ENCODE assay signal across 12 cellular contexts in genomic region chr5:56056875-56057274, GRCh38.
DNase-seq lines count a peak whose midpoint lies in the region; ATAC-seq and TF ChIP-seq lines count a peak whose summit lies in the region.
"Had no signal": no experiment of that assay in that cellular context is flagged by ENCODE, and none has a peak within 500 bp of the region (broad histone marks: within the 10 kb centered on the region; RNA-seq: fewer than 3 reads in every experiment).

No MANE protein-coding gene starts in this region.

- no peak overlapping the region for H2AFZ ChIP-seq in IMR-90 (replicated peaks; ENCODE audit: low read length, poor library complexity)

- BruUV-seq in Caco-2 (replicated peaks; lab: Mats Ljungman, UMichigan) = no TSS peak
- BruUV-seq in IMR-90 (replicated peaks; lab: Mats Ljungman, UMichigan) = no TSS peak

- no peak overlapping the region for H3K56ac ChIP-seq in IMR-90 (ENCODE audit: extremely low read depth, insufficient read depth, low read length)

- H3K36me3 ChIP-seq in Caco-2 (ENCODE audit: control insufficient read depth, insufficient read depth, low read length) = no peaks in the 10 kb centered on the region; the same call in 1 of the 2 replicates
- no peaks in the 10 kb centered on the region for H3K36me3 ChIP-seq in IMR-90 (ENCODE audit: control insufficient read depth, insufficient read depth, low read length)

- no peak overlapping the region for H2BK5ac ChIP-seq in IMR-90 (ENCODE audit: low read depth, low read length, poor library complexity, severe bottlenecking)

- H3K9me3 Mint-ChIP-seq in Caco-2 (ENCODE audit: unreplicated experiment) = peaks cover 10% of the 10 kb centered on the region

- no peak for TF ChIP-seq RAD21 in IMR-90 (IDR thresholded peaks at IDR 0.05; ENCODE audit: low read length)

- H3K27me3 ChIP-seq in Caco-2 (replicated peaks; ENCODE audit: control insufficient read depth, insufficient read depth, low read length) = no peaks in the 10 kb centered on the region
- H3K27me3 ChIP-seq in IMR-90 (ENCODE audit: control insufficient read depth, insufficient read depth, low read length) = no peaks in the 10 kb centered on the region
- H3K27me3 ChIP-seq: BLaER1 treated with 17β-estradiol and CSF1 and Interleukin-3, amounts not matched to agents 10 nM and 100 nM had no signal

- no peaks in the 10 kb centered on the region for H3K27me3 Mint-ChIP-seq in Caco-2 (ENCODE audit: insufficient read depth, unreplicated experiment)

- no peak overlapping the region for H4K8ac ChIP-seq in IMR-90 (ENCODE audit: low read depth in 2 of 2, low read length in 2 of 2)

- intact Hi-C loops in Caco-2 (cut with micrococcal nuclease; ENCODE audit: unreplicated experiment) = no loop called here
- intact Hi-C loops in IMR-90 (cut with micrococcal nuclease) = no loop called here

- H4K5ac ChIP-seq in IMR-90 (ENCODE audit: low read depth, low read length) = no peak overlapping the region

- H4K91ac ChIP-seq in IMR-90 (ENCODE audit: insufficient read depth, low read depth, low read length) = no peak overlapping the region

- no peak for TF ChIP-seq POLR2A in IMR-90 (IDR thresholded peaks at IDR 0.05; ENCODE audit: low read depth, low read length)

- H3K9me1 ChIP-seq in IMR-90 (ENCODE audit: insufficient read depth, low read length) = peaks cover 7% of the 10 kb centered on the region

- no peak overlapping the region for H2BK120ac ChIP-seq in IMR-90 (ENCODE audit: low read depth, low read length)

- POLR2A ChIA-PET in Caco-2 (lab: Charles Lee) = no interaction called here
- POLR2A ChIA-PET in IMR-90 (lab: Charles Lee; ENCODE audit: unreplicated experiment) = no interaction called here

- no peak overlapping the region for H3K9ac ChIP-seq in IMR-90 (ENCODE audit: low read depth, low read length)
- H3K9ac ChIP-seq: BLaER1 treated with 17β-estradiol and CSF1 and Interleukin-3, amounts not matched to agents 10 nM and 100 nM had no signal

- H3K4me3 ChIP-seq in Caco-2 (ENCODE audit: low read depth, low read length) = no peak overlapping the region
- no peak overlapping the region for H3K4me3 ChIP-seq in IMR-90 (ENCODE audit: insufficient read depth, low read depth, low read length)
- H3K4me3 ChIP-seq: BLaER1 treated with 17β-estradiol and CSF1 and Interleukin-3, amounts not matched to agents 10 nM and 100 nM had no signal

- no peak overlapping the region for H3K4ac ChIP-seq in IMR-90 (ENCODE audit: low read depth, low read length)

- no peak overlapping the region for H3K18ac ChIP-seq in IMR-90 (ENCODE audit: low read depth, low read length)

- in situ Hi-C loops in IMR-90 (cut with MboI; ENCODE audit: low sequenced_read_pairs) = no loop called here
- in situ Hi-C loops in G401 (cut with HindIII; ENCODE audit: low sequenced_read_pairs) = no loop called here

- no peaks in the 10 kb centered on the region for H4K20me1 ChIP-seq in IMR-90 (ENCODE audit: insufficient read depth, low read length)
- H4K20me1 ChIP-seq: BLaER1 treated with 17β-estradiol and CSF1 and Interleukin-3, amounts not matched to agents 10 nM and 100 nM had no signal

- H3K79me1 ChIP-seq in IMR-90 (ENCODE audit: low read depth in 1 of 2, low read length in 2 of 2) = no peaks in the 10 kb centered on the region

- H2BK20ac ChIP-seq in IMR-90 (ENCODE audit: low read depth, low read length) = no peak overlapping the region

- DNase-seq in Caco-2 = no peak
- DNase-seq in IMR-90 = no peak
- DNase-seq in NCI-H1930 (lab: John Stamatoyannopoulos, UW) = no peak
- no peak for DNase-seq in dermis blood vessel endothelial cell
- DNase-seq in DMS114 treated with DMSO at 0.1 percent for 48 hours (lab: John Stamatoyannopoulos, UW; ENCODE audit: unreplicated experiment) = no peak
- DNase-seq in G401 (ENCODE audit: low spot score) = no peak
- DNase-seq: activated CD4-positive, alpha-beta T cell treated with anti-CD3 and anti-CD28 coated beads for 48 hours; NCI-H2171 treated with DMSO at 0.1 percent for 48 hours; stimulated activated CD4-positive, alpha-beta T cell treated with anti-CD3 and anti-CD28 coated beads, Interleukin-2, amount 100 ng/mL, for 48 hours had no signal

- ATAC-seq in GM19043 (IDR thresholded peaks at IDR 0.05; ENCODE audit: low read depth, unreplicated experiment) (peak; percentile 82), HG02852 (IDR thresholded peaks at IDR 0.05; ENCODE audit: unreplicated experiment) (peak; percentile 74), IMR-90 (ENCODE audit: low read depth) (no peak)

- CTCF ChIA-PET in Caco-2 (lab: Charles Lee) = no interaction called here
- CTCF ChIA-PET in IMR-90 (lab: Yijun Ruan, JAX) = no interaction called here

- WGBS in IMR-90 (ENCODE audit: extremely low coverage in 2 of 2, insufficient read length in 1 of 2), 2 experiments = no CpG with 5 or more reads among the region's 2 CpGs

- no peak overlapping the region for H3K4me3 Mint-ChIP-seq in Caco-2 (ENCODE audit: unreplicated experiment)

- peaks cover 30% of the 10 kb centered on the region for H3K4me1 Mint-ChIP-seq in Caco-2 (ENCODE audit: low read depth, unreplicated experiment)

- H3K14ac ChIP-seq in IMR-90 (replicated peaks; ENCODE audit: low read depth, low read length) = no peak overlapping the region

- H3K23ac ChIP-seq in IMR-90 (ENCODE audit: low read depth, low read length) = no peak overlapping the region

- H3K4me1 ChIP-seq in Caco-2 = peaks cover 66% of the 10 kb centered on the region
- H3K4me1 ChIP-seq in IMR-90 (ENCODE audit: control insufficient read depth, insufficient read depth, low read length) = peaks cover 2% of the 10 kb centered on the region; the same call in 1 of the 2 replicates

- no peak overlapping the region for H3K4me2 ChIP-seq in IMR-90 (ENCODE audit: low read depth, low read length)

- TF ChIP-seq CTCF in Caco-2 (IDR thresholded peaks at IDR 0.05; ENCODE audit: insufficient read depth in 1 of 2, low read depth in 1 of 2, low read length in 1 of 2, severe bottlenecking in 1 of 2, unreplicated experiment in 1 of 2) = no peak
- no peak for TF ChIP-seq CTCF in IMR-90 (conservative IDR thresholded peaks at IDR 0.05; ENCODE audit: low read depth, low read length)

- peak overlapping the region; percentile 15; the same call in 1 of the 3 replicates for H2BK15ac ChIP-seq in IMR-90 (ENCODE audit: low read depth, low read length)

- H2AK5ac ChIP-seq in IMR-90 (ENCODE audit: low read depth, low read length) = no peak overlapping the region

- H3K36me3 Mint-ChIP-seq in Caco-2 (ENCODE audit: insufficient read depth, unreplicated experiment) = peaks cover 15% of the 10 kb centered on the region

- peak overlapping the region; percentile 47 for H3K27ac Mint-ChIP-seq in Caco-2 (ENCODE audit: unreplicated experiment)

- H3K27ac ChIP-seq in IMR-90 (ENCODE audit: insufficient read depth, low read length) = no peak overlapping the region
- H3K27ac ChIP-seq: BLaER1 treated with 17β-estradiol and CSF1 and Interleukin-3, amounts not matched to agents 10 nM and 100 nM had no signal

- H2AK9ac ChIP-seq in IMR-90 (replicated peaks; ENCODE audit: low read depth, low read length, poor library complexity) = no peak overlapping the region

- H3K9me3 ChIP-seq in Caco-2 (peaks cover 15% of the 10 kb centered on the region), IMR-90 (ENCODE audit: control insufficient read depth, insufficient read depth, low read length) (no peaks in the 10 kb centered on the region; the same call in 1 of the 2 replicates)

- dilution Hi-C loops in IMR-90 (cut with HindIII; ENCODE audit: low sequenced_read_pairs, unreplicated experiment) = no loop called here

TF ChIP-seq in IMR-90, 13 proteins besides CTCF, POLR2A, EP300 and RAD21:
- no peak for TF ChIP-seq USF2 (IDR thresholded peaks at IDR 0.05; ENCODE audit: low read depth, low read length)
- no peak for TF ChIP-seq SMC3 (IDR thresholded peaks at IDR 0.05; ENCODE audit: low read depth, low read length)
- no peak for TF ChIP-seq FOS (IDR thresholded peaks at IDR 0.05; ENCODE audit: low read depth, low read length)
- no peak for TF ChIP-seq MAZ (IDR thresholded peaks at IDR 0.05; ENCODE audit: borderline replicate concordance, low read depth, low read length)
- no peak for TF ChIP-seq MXI1 (IDR thresholded peaks at IDR 0.05; ENCODE audit: borderline replicate concordance, low read depth, low read length)
- TF ChIP-seq BHLHE40 (IDR thresholded peaks at IDR 0.05; ENCODE audit: low read depth, low read length) = no peak
- TF ChIP-seq MAFK (IDR thresholded peaks at IDR 0.05; ENCODE audit: low read depth, low read length) = no peak
- TF ChIP-seq RFX5 (IDR thresholded peaks at IDR 0.05; ENCODE audit: low read depth, low read length) = no peak
- no peak for TF ChIP-seq CHD1 (IDR thresholded peaks at IDR 0.05; ENCODE audit: low read depth, low read length)
- TF ChIP-seq RCOR1 (IDR thresholded peaks at IDR 0.05; ENCODE audit: insufficient replicate concordance, low read length) = no peak
- TF ChIP-seq NFE2L2 (IDR thresholded peaks at IDR 0.05; ENCODE audit: low read depth, low read length) = no peak
- TF ChIP-seq ELK1 (IDR thresholded peaks at IDR 0.05; ENCODE audit: borderline replicate concordance, low read depth, low read length) = no peak
- TF ChIP-seq CEBPB (IDR thresholded peaks at IDR 0.05; ENCODE audit: low read depth, low read length) = no peak
